Comparison of ENCODE assay signal across 19 cellular contexts in genomic region chr1:153428073-153428638, GRCh38. TPM values are rescaled to one million over a fixed set of nuclear protein-coding genes. Genes with fewer than 3 reads are reported as not detected.
DNase-seq lines count a peak whose midpoint lies in the region; ATAC-seq and TF ChIP-seq lines count a peak whose summit lies in the region.
"Had no signal": no experiment of that assay in that cellular context is flagged by ENCODE, and none has a peak within 500 bp of the region (broad histone marks: within the 10 kb centered on the region; RNA-seq: fewer than 3 reads in every experiment).

No MANE protein-coding gene starts in this region.

- no peaks in the 10 kb centered on the region for H3K4me1 ChIP-seq in lung (ENCODE audit: control insufficient read depth in 2 of 2, insufficient read depth in 2 of 2, low read length in 2 of 2)
- H3K4me1 ChIP-seq: A549, Caco-2 had no signal

- intact Hi-C loops in cardiac septum (cut with DNase I) (no loop called here), left cardiac atrium (cut with DNase I) (no loop called here)

- TF ChIP-seq CTCF in coronary artery (IDR thresholded peaks at IDR 0.05) (no peak), lung (IDR thresholded peaks at IDR 0.05; ENCODE audit: control extremely low read depth, extremely low read depth) (no peak)

- no peak overlapping the region for H3K27ac Mint-ChIP-seq in stimulated activated memory B cell treated with anti-CD40 and anti-IgM and Interleukin-4, amounts not matched to agents 10 μg/mL and 1 μg/mL and 100 μg/mL, for 72 hours
- H3K27ac Mint-ChIP-seq: CD4-positive, alpha-beta T cell; GM23338; HFFc6 had no signal

- H3K9me3 ChIP-seq in lung (ENCODE audit: control insufficient read depth in 2 of 2, insufficient read depth in 1 of 2, low read length in 1 of 2) = peaks cover 0 to 5% of the 10 kb centered on the region in 2 donors
- H3K9me3 ChIP-seq: A549, Caco-2 had no signal

- DNase-seq in cardiac septum (ENCODE audit: low spot score) (peak; percentile 49), left cardiac atrium (no peak), coronary artery (ENCODE audit: low spot score) (peak; percentile 21), lung (ENCODE audit: low spot score) (peak; percentile 6), T-helper 9 cell (no peak), hypothalamus (lab: John Stamatoyannopoulos, UW) (no peak)
- DNase-seq: AML-193; Caco-2; CD4-positive, alpha-beta T cell; HFFc6 had no signal

- no peaks in the 10 kb centered on the region for H3K4me1 Mint-ChIP-seq in stimulated activated memory B cell treated with anti-CD40 and anti-IgM and Interleukin-4, amounts not matched to agents 10 μg/mL and 1 μg/mL and 100 μg/mL, for 72 hours
- H3K4me1 Mint-ChIP-seq: GM23338 had no signal

- no peaks in the 10 kb centered on the region for H3K36me3 Mint-ChIP-seq in stimulated activated memory B cell treated with anti-CD40 and anti-IgM and Interleukin-4, amounts not matched to agents 10 μg/mL and 1 μg/mL and 100 μg/mL, for 72 hours

- WGBS in lung, 2 donors = 67 to 79% methylated on average over 12 of the region's 12 CpGs

- H3K36me3 ChIP-seq in lung (ENCODE audit: control insufficient read depth in 2 of 2, insufficient read depth in 2 of 2, low read length in 2 of 2) = no peaks in the 10 kb centered on the region

- H3K27ac ChIP-seq in coronary artery (no peak overlapping the region), lung (ENCODE audit: low read depth in 1 of 2, low read length in 1 of 2) (no peak overlapping the region)
- H3K27ac ChIP-seq: 22Rv1, A549, C4-2B, HL-60 had no signal

- H3K4me3 ChIP-seq in coronary artery (no peak overlapping the region), lung (no peak overlapping the region)
- H3K4me3 ChIP-seq: A549, GM23338 had no signal

- ATAC-seq in left cardiac atrium = no peak
- ATAC-seq in lung (ENCODE audit: insufficient read depth, low FRiP score) = no peak
- ATAC-seq in stimulated activated memory B cell treated with anti-CD40 and anti-IgM and Interleukin-4, amounts not matched to agents 10 μg/mL and 1 μg/mL and 100 μg/mL, for 72 hours = peak; percentile 14
- no peak for ATAC-seq in GM18520 (IDR thresholded peaks at IDR 0.05; ENCODE audit: unreplicated experiment)

- no peaks in the 10 kb centered on the region for H3K27me3 ChIP-seq in lung (ENCODE audit: control insufficient read depth, insufficient read depth)

- H3K27me3 Mint-ChIP-seq in stimulated activated memory B cell treated with anti-CD40 and anti-IgM and Interleukin-4, amounts not matched to agents 10 μg/mL and 1 μg/mL and 100 μg/mL, for 72 hours = peaks cover 58% of the 10 kb centered on the region

- H3K9me3 Mint-ChIP-seq in stimulated activated memory B cell treated with anti-CD40 and anti-IgM and Interleukin-4, amounts not matched to agents 10 μg/mL and 1 μg/mL and 100 μg/mL, for 72 hours = peaks cover 3% of the 10 kb centered on the region
- H3K9me3 Mint-ChIP-seq: CD4-positive, alpha-beta T cell; GM23338; HFFc6 had no signal

- H3K4me3 Mint-ChIP-seq in stimulated activated memory B cell treated with anti-CD40 and anti-IgM and Interleukin-4, amounts not matched to agents 10 μg/mL and 1 μg/mL and 100 μg/mL, for 72 hours = no peak overlapping the region
- H3K4me3 Mint-ChIP-seq: CD4-positive, alpha-beta T cell; GM23338; HFFc6 had no signal

RNA-seq across cellular contexts. Expression of gene S100A7A, which starts 11.8 kb away (rescaled TPM):
- total RNA-seq in cardiac septum = not detected
- not detected for total RNA-seq in left cardiac atrium
- not detected for total RNA-seq in lung
- not detected for polyA plus RNA-seq in lung
- total RNA-seq: Caco-2; CD4-positive, alpha-beta T cell; GM23338; HFFc6; HT1080 had no signal
- polyA plus RNA-seq: A549, BJ, GM23338 had no signal

RNA-seq across cellular contexts. Expression of gene S100A7, which starts 32.3 kb away (rescaled TPM):
- total RNA-seq in cardiac septum (not detected), left cardiac atrium (not detected), lung (not detected)
- polyA plus RNA-seq in lung = under 1 TPM in 1 of 2 donors, not detected in 1; 0.47 TPM
- total RNA-seq: Caco-2; CD4-positive, alpha-beta T cell; GM23338; HFFc6; HT1080 had no signal
- polyA plus RNA-seq: A549, BJ, GM23338 had no signal

RNA-seq across cellular contexts. Expression of gene S100A8, which starts 37.3 kb away (rescaled TPM):
- total RNA-seq in cardiac septum = 71.3 TPM
- 100 to 1,000 TPM; 112 to 201 TPM for total RNA-seq in left cardiac atrium
- total RNA-seq in lung = 100 to 1,000 TPM in 1 of 2 donors, 10 to 100 TPM in 1; 69.8 to 556 TPM
- 1,000 to 10,000 TPM in 1 of 2 donors, 100 to 1,000 TPM in 1; 623 to 6,695 TPM for polyA plus RNA-seq in lung
- total RNA-seq: Caco-2, GM23338, HFFc6, HT1080 had no signal
- polyA plus RNA-seq: A549, BJ, GM23338 had no signal

RNA-seq across cellular contexts. Expression of gene S100A12, which starts 52.7 kb away (rescaled TPM):
- total RNA-seq in cardiac septum (4.1 TPM), left cardiac atrium (1 to 10 TPM; 5.2 to 8.8 TPM), lung (10 to 100 TPM; 14.9 to 31.7 TPM)
- polyA plus RNA-seq in lung = 1,000 to 10,000 TPM in 1 of 2 donors, 10 to 100 TPM in 1; 43.9 to 1,191 TPM
- total RNA-seq: Caco-2, GM23338, HFFc6, HT1080 had no signal
- polyA plus RNA-seq: A549, BJ, GM23338 had no signal

Comparison
In these comparisons a context has a peak if more than half of its experiments do, and no peak if none do; other contexts are left out.
1. DNase-seq: peak in cardiac septum (single experiment), coronary artery (single experiment) and lung (single experiment); none in left cardiac atrium (single experiment), T-helper 9 cell (single experiment) and hypothalamus (0 of 51).